In genomic region chr10:17905491-17905890, GRCh38 we compare ENCODE assay signal across 23 cellular contexts. TPM values are rescaled to one million over a fixed set of nuclear protein-coding genes. Genes with fewer than 3 reads are reported as not detected.
"Had no signal": no experiment of that assay in that cellular context is flagged by ENCODE, and none has a peak within 500 bp of the region (broad histone marks: within the 10 kb centered on the region; RNA-seq: fewer than 3 reads in every experiment).

No MANE protein-coding gene starts in this region.

- H3K36me3 Mint-ChIP-seq: memory B cell; natural killer cell; stimulated activated naive B cell treated with anti-CD40 and anti-IgM and Interleukin-4, amounts not matched to agents 10 μg/mL and 1 μg/mL and 100 μg/mL, for 72 hours; WTC11 had no signal

- H3K9me3 ChIP-seq: left lung, neutrophil, tibial nerve, uterus had no signal

- H3K27ac Mint-ChIP-seq: activated CD4-positive, alpha-beta memory T cell treated with anti-CD3 and anti-CD28 coated beads, Interleukin-2, amount 10 ng/mL, durations not matched to agents 7 days and 5 days; memory B cell; natural killer cell; stimulated activated naive B cell treated with anti-CD40 and anti-IgM and Interleukin-4, amounts not matched to agents 10 μg/mL and 1 μg/mL and 100 μg/mL, for 72 hours; T-helper 17 cell; WTC11 had no signal

- H2AFZ ChIP-seq: hepatocyte had no signal

- H3K4me3 ChIP-seq: hepatocyte, left lung, tibial nerve, uterus had no signal

- DNase-seq: activated CD4-positive, alpha-beta memory T cell treated with anti-CD3 and anti-CD28 coated beads, Interleukin-2, amount 10 ng/mL, durations not matched to agents 7 days and 5 days; activated CD4-positive, alpha-beta T cell treated with anti-CD3 and anti-CD28 coated beads for 4 hours; activated effector memory CD4-positive, alpha-beta T cell treated with Interleukin-2 at 50 U/mL for 16 hours; activated naive CD4-positive, alpha-beta T cell treated with anti-CD3 and anti-CD28 coated beads, Interleukin-2, amount 50 U/mL, for 16 hours; activated T-cell treated with anti-CD3 and anti-CD28 coated beads, Interleukin-2, amount 50 U/mL, for 4 hours; amniotic stem cell; central memory CD4-positive, alpha-beta T cell; effector CD8-positive, alpha-beta T cell; kidney; left lung; natural killer cell; stimulated activated CD4-positive, alpha-beta T cell treated with anti-CD3 and anti-CD28 coated beads, Interleukin-2, amount 100 ng/mL, for 48 hours; stimulated activated naive B cell treated with anti-CD40 and anti-IgM and Interleukin-4, amounts not matched to agents 10 μg/mL and 1 μg/mL and 100 μg/mL, for 72 hours; T-helper 17 cell; uterus had no signal

- H3K27me3 Mint-ChIP-seq: stimulated activated naive B cell treated with anti-CD40 and anti-IgM and Interleukin-4, amounts not matched to agents 10 μg/mL and 1 μg/mL and 100 μg/mL, for 72 hours had no signal

- H3K36me3 ChIP-seq: neutrophil, tibial nerve, uterus had no signal

- FAIRE-seq: endothelial cell of umbilical vein, kidney had no signal

- H3K4me2 ChIP-seq: hepatocyte had no signal

- H3K9me3 Mint-ChIP-seq: activated CD4-positive, alpha-beta memory T cell treated with anti-CD3 and anti-CD28 coated beads, Interleukin-2, amount 10 ng/mL, durations not matched to agents 7 days and 5 days; activated T-cell treated with anti-CD3 and anti-CD28 coated beads, Interleukin-2, amount 50 U/mL, for 4 hours; natural killer cell; stimulated activated naive B cell treated with anti-CD40 and anti-IgM and Interleukin-4, amounts not matched to agents 10 μg/mL and 1 μg/mL and 100 μg/mL, for 72 hours; WTC11 had no signal

- ATAC-seq: activated T-cell treated with anti-CD3 and anti-CD28 coated beads, Interleukin-2, amount 50 U/mL, for 4 hours; left lung; natural killer cell; stimulated activated naive B cell treated with anti-CD40 and anti-IgM and Interleukin-4, amounts not matched to agents 10 μg/mL and 1 μg/mL and 100 μg/mL, for 72 hours; T-helper 17 cell; WTC11 had no signal

- H3K4me3 Mint-ChIP-seq: activated CD4-positive, alpha-beta memory T cell treated with anti-CD3 and anti-CD28 coated beads, Interleukin-2, amount 10 ng/mL, durations not matched to agents 7 days and 5 days; activated T-cell treated with anti-CD3 and anti-CD28 coated beads, Interleukin-2, amount 50 U/mL, for 4 hours; memory B cell; natural killer cell; stimulated activated naive B cell treated with anti-CD40 and anti-IgM and Interleukin-4, amounts not matched to agents 10 μg/mL and 1 μg/mL and 100 μg/mL, for 72 hours; T-helper 17 cell; WTC11 had no signal

- H3K27me3 ChIP-seq: hepatocyte, left lung, neutrophil, tibial nerve, uterus had no signal

- H3K4me1 Mint-ChIP-seq: activated CD4-positive, alpha-beta memory T cell treated with anti-CD3 and anti-CD28 coated beads, Interleukin-2, amount 10 ng/mL, durations not matched to agents 7 days and 5 days; memory B cell; natural killer cell; T-helper 17 cell; WTC11 had no signal

- H3K27ac ChIP-seq: hepatocyte, neutrophil, uterus had no signal

- H3K4me1 ChIP-seq: left lung, uterus had no signal

- H3K79me2 ChIP-seq: hepatocyte had no signal

RNA-seq across cellular contexts. Expression of gene SLC39A12, which starts 46.2 kb away (rescaled TPM):
- total RNA-seq: activated CD4-positive, alpha-beta memory T cell treated with anti-CD3 and anti-CD28 coated beads, Interleukin-2, amount 10 ng/mL, durations not matched to agents 7 days and 5 days; activated T-cell treated with anti-CD3 and anti-CD28 coated beads, Interleukin-2, amount 50 U/mL, for 4 hours; endothelial cell of umbilical vein; fibroblast of lung; hepatocyte; natural killer cell; renal cortical epithelial cell; T-helper 17 cell; tibial nerve; uterus; WTC11 had no signal
- polyA plus RNA-seq: endothelial cell of umbilical vein, fibroblast of lung, hepatocyte had no signal
